In genomic region chr17:35749560-35750412, GRCh38 we compare ENCODE assay signal across 9 cellular contexts. TPM values are rescaled to one million over a fixed set of nuclear protein-coding genes. Genes with fewer than 3 reads are reported as not detected.
A peak's percentile ranks its signal among the peaks of the same experiment; 100 is the strongest.
DNase-seq lines count a peak whose midpoint lies in the region; ATAC-seq and TF ChIP-seq lines count a peak whose summit lies in the region.
"Had no signal": no experiment of that assay in that cellular context is flagged by ENCODE, and none has a peak within 500 bp of the region (broad histone marks: within the 10 kb centered on the region; RNA-seq: fewer than 3 reads in every experiment).

No MANE protein-coding gene starts in this region.

- H3K9me3 ChIP-seq in SK-N-SH = no peaks in the 10 kb centered on the region
- no peaks in the 10 kb centered on the region for H3K9me3 ChIP-seq in endodermal cell (ENCODE audit: control insufficient read depth, low read length)

- H3K4me1 Mint-ChIP-seq in endodermal cell = peaks cover 4% of the 10 kb centered on the region

- TF ChIP-seq RAD21 in SK-N-SH (IDR thresholded peaks at IDR 0.05; ENCODE audit: low read length) = no peak

- TF ChIP-seq EP300 in SK-N-SH (IDR thresholded peaks at IDR 0.05; ENCODE audit: borderline replicate concordance in 1 of 2, low read depth in 1 of 2, low read length in 1 of 2) = no peak

- no peak overlapping the region for H2AFZ ChIP-seq in SK-N-SH (ENCODE audit: low read depth)

- H4K20me1 ChIP-seq in SK-N-SH (ENCODE audit: insufficient read depth) = no peaks in the 10 kb centered on the region

- H3K9me3 Mint-ChIP-seq in endodermal cell = no peaks in the 10 kb centered on the region
- H3K9me3 Mint-ChIP-seq: CD4-positive, alpha-beta memory T cell had no signal

- CTCF ChIA-PET in SK-N-SH (lab: Yijun Ruan, JAX) = interaction anchor here (0.6 to 10.4 kb wide), 13 partner anchors 11 to 437 kb away, joined by 3 to 275 read pairs (median 7); partner anchors contain the start of genes C17orf50 and TAF15

- H3K36me3 Mint-ChIP-seq in endodermal cell (ENCODE audit: low read depth) = no peaks in the 10 kb centered on the region
- H3K36me3 Mint-ChIP-seq: CD4-positive, alpha-beta memory T cell had no signal

- H3K4me3 ChIP-seq in SK-N-SH (ENCODE audit: low read depth in 2 of 2, low read length in 1 of 2) = no peak overlapping the region
- no peak overlapping the region for H3K4me3 ChIP-seq in endodermal cell (ENCODE audit: low read length)

- H3K9ac ChIP-seq in SK-N-SH = no peak overlapping the region
- H3K9ac ChIP-seq in endodermal cell (ENCODE audit: extremely low read depth, low read length, poor library complexity, severe bottlenecking) = no peak overlapping the region

- peaks cover 38% of the 10 kb centered on the region for H3K27me3 Mint-ChIP-seq in endodermal cell (ENCODE audit: insufficient read depth)

- peak; percentile 68 for DNase-seq in SK-N-SH
- DNase-seq in Kasumi-1 (lab: John Stamatoyannopoulos, UW) = peak; percentile 30 to 39
- peak; percentile 82 for DNase-seq in endodermal cell
- DNase-seq in sciatic nerve (ENCODE audit: low spot score) = no peak
- no peak for DNase-seq in NCI-H2029 (lab: John Stamatoyannopoulos, UW)
- DNase-seq: CD4-positive, alpha-beta memory T cell had no signal

- TF ChIP-seq CTCF in SK-N-SH (IDR thresholded peaks at IDR 0.05) (no peak), endodermal cell (conservative IDR thresholded peaks at IDR 0.05) (no peak)

- no peaks in the 10 kb centered on the region for H3K79me2 ChIP-seq in SK-N-SH (ENCODE audit: insufficient read depth)

- H3K4me1 ChIP-seq in SK-N-SH (ENCODE audit: control insufficient read depth in 1 of 2, insufficient read depth in 2 of 2, low read depth in 1 of 2, low read length in 1 of 2) (peaks cover 0 to 21% of the 10 kb centered on the region in 2 experiments; a peak in 1 of 4 replicates), endodermal cell (ENCODE audit: control insufficient read depth, insufficient read depth, low read length) (no peaks in the 10 kb centered on the region)

- intact Hi-C loops in sciatic nerve (cut with DNase I) = loop anchor here (10.0 kb wide), 1 partner anchor 135 kb away; no protein-coding TSS in a partner anchor

- POLR2A ChIA-PET in SK-N-SH (lab: Yijun Ruan, JAX) = no interaction called here

- peak overlapping the region; percentile 50; the same call in 1 of the 2 replicates for H3K4me2 ChIP-seq in SK-N-SH

- no peaks in the 10 kb centered on the region for H3K9me2 ChIP-seq in SK-N-SH

- H3K27me3 ChIP-seq in SK-N-SH (ENCODE audit: insufficient read depth) (peaks cover 11% of the 10 kb centered on the region), endodermal cell (ENCODE audit: control insufficient read depth, insufficient read depth, low read length, poor library complexity, severe bottlenecking) (peaks cover 24% of the 10 kb centered on the region)

- no peak overlapping the region for H3K27ac Mint-ChIP-seq in endodermal cell
- H3K27ac Mint-ChIP-seq: CD4-positive, alpha-beta memory T cell had no signal

- 19% methylated on average over 19 of the region's 35 CpGs for WGBS in SK-N-SH (ENCODE audit: low lambda C conversion rate)
- WGBS in endodermal cell (ENCODE audit: insufficient coverage in 1 of 2, insufficient read length in 1 of 2), 2 experiments = 39 to 61% methylated on average over 14 to 35 of the region's 35 CpGs

- H3K27ac ChIP-seq in SK-N-SH (ENCODE audit: low read depth in 2 of 2, low read length in 1 of 2) (no peak overlapping the region), endodermal cell (ENCODE audit: low read depth, low read length) (no peak overlapping the region)

- no peaks in the 10 kb centered on the region for H3K36me3 ChIP-seq in SK-N-SH (replicated peaks in 1 of 2; ENCODE audit: control insufficient read depth in 1 of 2, insufficient read depth in 2 of 2, low read length in 1 of 2)
- no peaks in the 10 kb centered on the region for H3K36me3 ChIP-seq in endodermal cell (ENCODE audit: control insufficient read depth, insufficient read depth, low read length)

- H3F3A ChIP-seq in SK-N-SH (replicated peaks; ENCODE audit: insufficient read depth) = no peaks in the 10 kb centered on the region

- peak overlapping the region; percentile 43 for H3K4me3 Mint-ChIP-seq in endodermal cell

- ATAC-seq in SK-N-SH treated with all-trans-retinoic acid at 6 μM for 48 hours (no peak), sciatic nerve (peak; percentile 31), HG03571 (IDR thresholded peaks at IDR 0.05; ENCODE audit: unreplicated experiment) (no peak), HG02970 (IDR thresholded peaks at IDR 0.05; ENCODE audit: low FRiP score, unreplicated experiment) (no peak)

TF ChIP-seq in SK-N-SH, 30 proteins besides CTCF, POLR2A, EP300 and RAD21 (continues in another document):
- TF ChIP-seq TAF1 (IDR thresholded peaks at IDR 0.05; ENCODE audit: borderline replicate concordance, low read depth, low read length) = no peak
- no peak for TF ChIP-seq NFIC (IDR thresholded peaks at IDR 0.05; ENCODE audit: borderline replicate concordance)
- no peak for TF ChIP-seq MAX (IDR thresholded peaks at IDR 0.05; ENCODE audit: low read depth)
- no peak for TF ChIP-seq CHD2 (IDR thresholded peaks at IDR 0.05; ENCODE audit: low read length, partially characterized antibody)
- no peak for TF ChIP-seq SMC3 (IDR thresholded peaks at IDR 0.05; ENCODE audit: low read depth, low read length)
- no peak for TF ChIP-seq USF2 (IDR thresholded peaks at IDR 0.05; ENCODE audit: borderline replicate concordance, low read depth, low read length)
- TF ChIP-seq SIN3A (IDR thresholded peaks at IDR 0.05; ENCODE audit: borderline replicate concordance, low read depth, low read length) = no peak

TF ChIP-seq in SK-N-SH treated with all-trans-retinoic acid at 6 μM for 48 hours, 23 proteins besides CTCF, POLR2A, EP300 and RAD21:
- TF ChIP-seq RARB (CRISPR knock-in tag; IDR thresholded peaks at IDR 0.05) (no peak), CSRNP3 (CRISPR knock-in tag; IDR thresholded peaks at IDR 0.05) (no peak), OSR1 (CRISPR knock-in tag; IDR thresholded peaks at IDR 0.05) (no peak), TCF4 (CRISPR knock-in tag; IDR thresholded peaks at IDR 0.05; ENCODE audit: borderline replicate concordance) (no peak), ZFP3 (CRISPR knock-in tag; IDR thresholded peaks at IDR 0.05) (no peak)

RNA-seq across cellular contexts. Expression of gene GAS2L2, which starts 3.3 kb away (rescaled TPM):
- 0.02 TPM in 1 of 2 replicates, not detected in the other for polyA plus RNA-seq in SK-N-SH (2012; rRNA removed)
- polyA plus RNA-seq in SK-N-SH (2012; cell fraction: cytosol; rRNA removed) = 0.01 TPM in 2 replicates
- 0.08 and 0.10 TPM in 2 replicates for polyA plus RNA-seq in SK-N-SH (2012; cell fraction: nucleus; rRNA removed)
- total RNA-seq in endodermal cell = under 1 TPM in 1 of 2 donors, not detected in 1; 0.09 TPM
- polyA plus RNA-seq in endodermal cell (2013, experiment 1 of 2) = 0.11 TPM
- 0.12 TPM for polyA plus RNA-seq in endodermal cell (2013, experiment 2 of 2)
- total RNA-seq in sciatic nerve = 0.13 TPM

RNA-seq across cellular contexts. Expression of gene C17orf50, which starts 10.9 kb away (rescaled TPM):
- polyA plus RNA-seq in SK-N-SH (2012; rRNA removed) = 0.05 TPM in 1 of 2 replicates, not detected in the other
- 0.03 and 0.04 TPM in 2 replicates for polyA plus RNA-seq in SK-N-SH (2012; cell fraction: cytosol; rRNA removed)
- not detected in 2 replicates for polyA plus RNA-seq in SK-N-SH (2012; cell fraction: nucleus; rRNA removed)
- not detected for total RNA-seq in endodermal cell
- not detected for polyA plus RNA-seq in endodermal cell (2013, experiment 1 of 2)
- polyA plus RNA-seq in endodermal cell (2013, experiment 2 of 2) = not detected
- not detected for total RNA-seq in sciatic nerve
- total RNA-seq: CD4-positive, alpha-beta memory T cell had no signal
- polyA plus RNA-seq: CD4-positive, alpha-beta memory T cell had no signal

RNA-seq across cellular contexts. Expression of gene RASL10B, which starts 18.3 kb away (rescaled TPM):
- polyA plus RNA-seq in SK-N-SH (2012; rRNA removed) = 4.2 and 4.3 TPM in 2 replicates
- polyA plus RNA-seq in SK-N-SH (2012; cell fraction: cytosol; rRNA removed) = 2.2 and 3.8 TPM in 2 replicates
- 6.4 and 8.3 TPM in 2 replicates for polyA plus RNA-seq in SK-N-SH (2012; cell fraction: nucleus; rRNA removed)
- total RNA-seq in endodermal cell = 10 to 100 TPM; 28.6 to 31.9 TPM
- polyA plus RNA-seq in endodermal cell (2013, experiment 1 of 2) = 15.8 TPM
- polyA plus RNA-seq in endodermal cell (2013, experiment 2 of 2) = 16.5 TPM
- total RNA-seq in sciatic nerve = 5.4 TPM

RNA-seq across cellular contexts. Expression of gene MMP28, which starts 45.7 kb away (rescaled TPM):
- polyA plus RNA-seq in SK-N-SH (2012; rRNA removed) = 0.23 and 0.33 TPM in 2 replicates
- polyA plus RNA-seq in SK-N-SH (2012; cell fraction: cytosol; rRNA removed) = 0.30 and 0.52 TPM in 2 replicates
- polyA plus RNA-seq in SK-N-SH (2012; cell fraction: nucleus; rRNA removed) = 0.32 and 0.40 TPM in 2 replicates
- not detected for total RNA-seq in endodermal cell
- polyA plus RNA-seq in endodermal cell (2013, experiment 1 of 2) = 1.00 TPM
- 0.75 TPM for polyA plus RNA-seq in endodermal cell (2013, experiment 2 of 2)
- 61.5 TPM for total RNA-seq in sciatic nerve

RNA-seq across cellular contexts. Expression of gene TAF15, which starts 59.5 kb away (rescaled TPM):
- 67.5 and 78.0 TPM in 2 replicates for polyA plus RNA-seq in SK-N-SH (2012; rRNA removed)
- polyA plus RNA-seq in SK-N-SH (2012; cell fraction: cytosol; rRNA removed) = 117 and 139 TPM in 2 replicates
- 43.9 and 71.3 TPM in 2 replicates for polyA plus RNA-seq in SK-N-SH (2012; cell fraction: nucleus; rRNA removed)
- total RNA-seq in endodermal cell (100 to 1,000 TPM; 230 to 247 TPM), sciatic nerve (183 TPM)
- 213 TPM for polyA plus RNA-seq in endodermal cell (2013, experiment 1 of 2)
- polyA plus RNA-seq in endodermal cell (2013, experiment 2 of 2) = 212 TPM

Comparison
In these comparisons a context has a peak if more than half of its experiments do, and no peak if none do; other contexts are left out.
1. DNase-seq: peak in SK-N-SH (single experiment), Kasumi-1 (2 of 2) and endodermal cell (single experiment); none in sciatic nerve (single experiment) and NCI-H2029 (single experiment).